1 cellular context compared by ENCODE assay signal in the genomic region with DNA sequence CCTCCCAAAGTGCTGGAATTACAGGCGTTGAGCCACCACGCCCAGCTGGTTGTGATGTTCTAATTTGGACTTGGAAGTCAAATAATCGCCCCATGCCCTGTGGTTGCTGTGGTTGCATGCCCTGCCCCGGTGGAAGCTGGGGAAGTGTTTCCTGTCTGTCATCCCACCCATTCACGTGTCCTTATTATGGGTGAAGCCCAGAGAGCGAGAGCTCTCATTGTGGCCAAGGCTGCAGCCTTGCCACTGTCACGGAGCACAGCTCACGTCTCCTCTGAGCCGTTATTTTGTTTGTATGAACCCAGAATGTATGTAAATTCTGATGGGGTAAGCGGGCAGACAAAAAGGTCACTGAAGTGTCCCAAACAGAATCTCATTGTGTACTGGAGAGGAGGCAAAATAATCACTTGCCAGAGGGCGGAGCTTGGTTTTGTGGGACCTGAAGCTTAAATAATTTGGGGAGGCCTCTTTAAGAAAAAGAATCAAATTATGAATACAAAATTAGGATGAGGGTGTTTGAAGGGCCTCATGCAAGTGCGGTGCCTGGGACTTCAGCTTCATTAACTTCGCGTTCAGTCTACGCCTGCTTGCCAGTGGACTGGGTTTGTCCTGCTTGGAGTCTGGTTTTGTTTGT.
TF ChIP-seq lines count a peak whose summit lies in the region.

No MANE protein-coding gene starts in this region.

TF ChIP-seq in H1, 55 proteins besides CTCF, POLR2A, EP300 and RAD21:
- TF ChIP-seq NRF1 (IDR thresholded peaks at IDR 0.05; ENCODE audit: low read depth, low read length) (no peak), SP2 (IDR thresholded peaks at IDR 0.05; ENCODE audit: low read length) (no peak), RBBP5 (IDR thresholded peaks at IDR 0.05; ENCODE audit: borderline replicate concordance, low read depth, low read length) (no peak), TBP (IDR thresholded peaks at IDR 0.05; ENCODE audit: low read depth, low read length) (no peak), KDM1A (IDR thresholded peaks at IDR 0.05; ENCODE audit: borderline replicate concordance, low read length) (no peak), CEBPB (IDR thresholded peaks at IDR 0.05; ENCODE audit: low read depth, low read length) (no peak), BCL11A (IDR thresholded peaks at IDR 0.05; ENCODE audit: low read depth in 2 of 2, low read length in 2 of 2) (no peak), CHD1 (IDR thresholded peaks at IDR 0.05; ENCODE audit: low read depth, low read length) (no peak), BACH1 (IDR thresholded peaks at IDR 0.05; ENCODE audit: low read length) (no peak), EZH2 (IDR thresholded peaks at IDR 0.05; ENCODE audit: low read depth, low read length, severe bottlenecking) (no peak), SIN3A (conservative IDR thresholded peaks at IDR 0.05 in 1 of 2, IDR thresholded peaks at IDR 0.05 in 1 of 2; ENCODE audit: low read depth in 1 of 2, low read length in 2 of 2) (no peak)
